Comparison of ENCODE assay signal across 17 cellular contexts in the genomic region with DNA sequence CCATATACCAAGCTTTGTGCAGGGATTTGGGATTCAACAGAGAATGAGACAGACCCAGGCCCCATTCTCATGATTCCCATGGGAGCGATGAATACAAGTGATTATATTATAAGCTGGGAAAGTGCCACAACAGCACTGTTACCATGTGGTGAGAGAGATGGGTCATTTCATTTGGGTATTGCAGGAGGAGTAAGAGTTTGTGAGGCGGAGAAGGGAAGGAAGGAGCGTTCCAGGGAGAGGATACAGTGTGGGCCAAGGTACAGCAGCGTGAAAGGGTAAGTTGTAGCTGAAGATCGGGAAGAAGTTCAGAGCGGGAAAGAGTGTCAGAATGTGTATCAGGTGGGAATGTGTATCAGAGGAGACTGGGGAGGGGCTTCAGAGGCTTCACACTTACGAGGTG. TPM values are rescaled to one million over a fixed set of nuclear protein-coding genes. Genes with fewer than 3 reads are reported as not detected.
"Had no signal": no experiment of that assay in that cellular context is flagged by ENCODE, and none has a peak within 500 bp of the region (broad histone marks: within the 10 kb centered on the region; RNA-seq: fewer than 3 reads in every experiment).

No MANE protein-coding gene starts in this region.

- H3K27ac Mint-ChIP-seq: activated naive CD4-positive, alpha-beta T cell treated with anti-CD3 and anti-CD28 coated beads, Interleukin-2, amount 10 ng/mL, durations not matched to agents 7 days and 5 days; activated naive CD8-positive, alpha-beta T cell treated with anti-CD3 and anti-CD28 coated beads, Interleukin-2, amount 50 U/mL, for 24 hours; T-helper 17 cell had no signal

- H3K36me3 Mint-ChIP-seq: activated naive CD4-positive, alpha-beta T cell treated with anti-CD3 and anti-CD28 coated beads, Interleukin-2, amount 10 ng/mL, durations not matched to agents 7 days and 5 days had no signal

- DNase-seq: activated CD4-positive, alpha-beta T cell treated with anti-CD3 and anti-CD28 coated beads, Interleukin-2, amount 50 U/mL, for 1 hour; activated CD8-positive, alpha-beta memory T cell treated with anti-CD3 and anti-CD28 coated beads, Interleukin-2, amount 50 U/mL, for 4 hours; activated naive CD4-positive, alpha-beta T cell treated with anti-CD3 and anti-CD28 coated beads, Interleukin-2, amount 10 ng/mL, durations not matched to agents 7 days and 5 days; activated T-cell treated with anti-CD3 and anti-CD28 coated beads, Interleukin-2, amount 50 U/mL, for 4 hours; cortex of kidney; heart left ventricle; left ventricle myocardium superior; sigmoid colon; stimulated activated naive CD4-positive, alpha-beta T cell; T-helper 17 cell; uterus had no signal

- H3K9me3 Mint-ChIP-seq: activated naive CD4-positive, alpha-beta T cell treated with anti-CD3 and anti-CD28 coated beads, Interleukin-2, amount 10 ng/mL, durations not matched to agents 7 days and 5 days; activated naive CD8-positive, alpha-beta T cell treated with anti-CD3 and anti-CD28 coated beads, Interleukin-2, amount 50 U/mL, for 24 hours; activated T-cell treated with anti-CD3 and anti-CD28 coated beads, Interleukin-2, amount 50 U/mL, for 4 hours; central memory CD8-positive, alpha-beta T cell; nephron had no signal

- H3K4me1 ChIP-seq: uterus had no signal

- ATAC-seq: activated CD4-positive, CD25-positive, alpha-beta regulatory T cell treated with anti-CD3 and anti-CD28 coated beads, Interleukin-2, amount 50 U/mL, for 24 hours; activated naive CD8-positive, alpha-beta T cell treated with anti-CD3 and anti-CD28 coated beads, Interleukin-2, amount 50 U/mL, for 24 hours; activated T-cell treated with anti-CD3 and anti-CD28 coated beads, Interleukin-2, amount 50 U/mL, for 4 hours; gastroesophageal sphincter; heart left ventricle; left ventricle myocardium superior; T-helper 17 cell had no signal

- H3K4me3 Mint-ChIP-seq: activated naive CD4-positive, alpha-beta T cell treated with anti-CD3 and anti-CD28 coated beads, Interleukin-2, amount 10 ng/mL, durations not matched to agents 7 days and 5 days; activated naive CD8-positive, alpha-beta T cell treated with anti-CD3 and anti-CD28 coated beads, Interleukin-2, amount 50 U/mL, for 24 hours; activated T-cell treated with anti-CD3 and anti-CD28 coated beads, Interleukin-2, amount 50 U/mL, for 4 hours; central memory CD8-positive, alpha-beta T cell; nephron; T-helper 17 cell had no signal

- H3K27ac ChIP-seq: gastroesophageal sphincter, heart left ventricle, sigmoid colon, uterus had no signal

- H3K9me3 ChIP-seq: gastroesophageal sphincter, heart left ventricle, sigmoid colon, uterus had no signal

- H3K27me3 ChIP-seq: heart left ventricle, uterus had no signal

- H3K4me3 ChIP-seq: gastroesophageal sphincter, heart left ventricle, sigmoid colon, uterus had no signal

- H3K36me3 ChIP-seq: gastroesophageal sphincter, heart left ventricle, sigmoid colon, uterus had no signal

- FAIRE-seq: endometrium had no signal

- H3K4me1 Mint-ChIP-seq: activated naive CD4-positive, alpha-beta T cell treated with anti-CD3 and anti-CD28 coated beads, Interleukin-2, amount 10 ng/mL, durations not matched to agents 7 days and 5 days; central memory CD8-positive, alpha-beta T cell had no signal

RNA-seq across cellular contexts. Expression of a gene that starts 38.5 kb away (rescaled TPM):
- total RNA-seq: left ventricle myocardium superior had no signal
